ENCODE assay signal across 20 cellular contexts in the genomic region with DNA sequence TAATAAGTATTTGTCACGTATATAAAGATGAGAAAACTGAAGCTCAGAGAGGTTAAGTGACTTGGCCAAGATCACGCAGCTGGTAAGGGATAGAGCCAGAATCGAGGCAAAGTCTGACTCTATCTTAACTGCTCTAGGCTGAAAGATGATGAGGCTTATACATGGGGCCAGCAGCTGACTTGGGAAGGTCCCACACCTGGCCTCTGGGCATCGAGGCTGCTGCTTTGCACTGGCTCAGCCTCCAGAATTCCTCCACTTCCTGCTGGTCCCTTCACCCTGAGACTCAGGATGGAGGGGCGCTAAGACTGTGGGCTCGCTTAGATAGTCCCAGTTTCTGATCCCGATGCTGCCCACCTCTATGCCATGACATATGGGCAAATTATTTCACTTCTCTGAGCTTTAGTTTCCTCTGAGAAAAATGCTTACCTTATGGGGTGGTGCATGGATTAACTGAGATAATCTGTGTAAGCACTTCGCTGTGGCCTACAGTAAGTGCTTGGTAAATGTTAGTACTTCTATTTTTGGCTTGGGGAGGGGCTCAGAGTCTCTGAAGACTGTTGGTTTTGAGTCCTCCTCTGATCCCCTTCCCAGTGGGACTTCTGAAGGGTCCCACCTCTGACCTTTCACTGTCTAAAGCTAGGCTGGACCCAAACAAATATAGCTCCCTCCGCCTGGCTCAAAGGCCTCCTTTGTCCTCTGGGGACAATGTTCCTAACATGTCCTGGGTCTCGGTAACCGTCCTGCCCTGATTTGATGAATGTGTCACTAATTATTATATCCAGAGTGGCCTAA. TPM values are rescaled to one million over a fixed set of nuclear protein-coding genes. Genes with fewer than 3 reads are reported as not detected.
DNase-seq lines count a peak whose midpoint lies in the region; ATAC-seq and TF ChIP-seq lines count a peak whose summit lies in the region.
"Had no signal": no experiment of that assay in that cellular context is flagged by ENCODE, and none has a peak within 500 bp of the region (broad histone marks: within the 10 kb centered on the region; RNA-seq: fewer than 3 reads in every experiment).

No MANE protein-coding gene starts in this region.

- no peaks in the 10 kb centered on the region for H3K79me1 ChIP-seq in neuronal stem cell (ENCODE audit: low read depth, low read length)

- no peak overlapping the region for H3K4ac ChIP-seq in neuronal stem cell (ENCODE audit: low read length)

- no peaks in the 10 kb centered on the region for H3K9me3 ChIP-seq in T-helper 17 cell (ENCODE audit: control insufficient read depth, low read length, poor library complexity, severe bottlenecking)
- H3K9me3 ChIP-seq in neuronal stem cell (replicated peaks in 1 of 2; ENCODE audit: control insufficient read depth in 2 of 2, insufficient read depth in 1 of 2, low read depth in 1 of 2, low read length in 2 of 2), result no peaks in the 10 kb centered on the region
- no peaks in the 10 kb centered on the region for H3K9me3 ChIP-seq in sigmoid colon
- H3K9me3 ChIP-seq in testis, result no peaks in the 10 kb centered on the region
- H3K9me3 ChIP-seq: Caco-2 had no signal

- H3K9me3 Mint-ChIP-seq in endothelial cell (ENCODE audit: unreplicated experiment), result no peaks in the 10 kb centered on the region

- H3K23ac ChIP-seq in neuronal stem cell (ENCODE audit: low read depth, low read length, poor library complexity), result no peak overlapping the region

- DNase-seq in Right ventricle myocardium inferior (ENCODE audit: missing footprints) (no peak), cardiac septum (ENCODE audit: low spot score) (no peak), T-helper 17 cell (no peak), endothelial cell (ENCODE audit: low spot score) (no peak), neuronal stem cell (ENCODE audit: low spot score) (no peak), sigmoid colon (no peak), testis (no peak)
- DNase-seq: 8988T; CD4-positive, CD25-positive, alpha-beta regulatory T cell; DMS153; GF-D8; GOT3; KG1; MV-4-11; NCI-H1694 treated with DMSO at 0.1 percent for 48 hours; NCI-H510A; PC-3; RPMI8226 had no signal

- no peak overlapping the region for H3K9ac ChIP-seq in neuronal stem cell (ENCODE audit: low read depth, low read length, poor library complexity)

- H3K27me3 ChIP-seq in neuronal stem cell (ENCODE audit: control insufficient read depth in 3 of 3, insufficient read depth in 3 of 3, low read depth in 1 of 3, low read length in 3 of 3) (no peaks in the 10 kb centered on the region), sigmoid colon (no peaks in the 10 kb centered on the region), testis (no peaks in the 10 kb centered on the region)

- H3K18ac ChIP-seq in neuronal stem cell (ENCODE audit: low read length), result no peak overlapping the region

- H2BK5ac ChIP-seq in neuronal stem cell (ENCODE audit: low read length), result no peak overlapping the region

- H3K4me2 ChIP-seq in neuronal stem cell (ENCODE audit: insufficient read depth, low read length, poor library complexity, severe bottlenecking), result no peak overlapping the region

- no peaks in the 10 kb centered on the region for H3K36me3 Mint-ChIP-seq in T-helper 17 cell (ENCODE audit: low read depth)
- H3K36me3 Mint-ChIP-seq in endothelial cell (ENCODE audit: low read depth, unreplicated experiment), result no peaks in the 10 kb centered on the region
- H3K36me3 Mint-ChIP-seq: CD4-positive, CD25-positive, alpha-beta regulatory T cell had no signal

- H3K36me3 ChIP-seq in neuronal stem cell (replicated peaks in 1 of 2; ENCODE audit: control insufficient read depth in 2 of 2, insufficient read depth in 2 of 2, low read length in 2 of 2) (no peaks in the 10 kb centered on the region), sigmoid colon (no peaks in the 10 kb centered on the region), testis (ENCODE audit: low read depth, missing control alignments) (no peaks in the 10 kb centered on the region)

- H3K27me3 Mint-ChIP-seq in T-helper 17 cell (peaks cover 6% of the 10 kb centered on the region), endothelial cell (ENCODE audit: unreplicated experiment) (peaks cover 7% of the 10 kb centered on the region)
- H3K27me3 Mint-ChIP-seq: CD4-positive, CD25-positive, alpha-beta regulatory T cell had no signal

- TF ChIP-seq POLR2A in sigmoid colon (IDR thresholded peaks at IDR 0.05) (no peak), testis (IDR thresholded peaks at IDR 0.05) (no peak)

- H4K91ac ChIP-seq in neuronal stem cell (ENCODE audit: low read depth, low read length, poor library complexity), result no peak overlapping the region

- no peak for TF ChIP-seq EP300 in sigmoid colon (IDR thresholded peaks at IDR 0.05)

- ATAC-seq in Right ventricle myocardium inferior (peak; percentile 32), T-helper 17 cell (no peak), HG03342 (IDR thresholded peaks at IDR 0.05; ENCODE audit: unreplicated experiment) (no peak)
- ATAC-seq: PC-3 had no signal

- H2AK5ac ChIP-seq in neuronal stem cell (ENCODE audit: low read depth, low read length), result no peak overlapping the region

- H3K4me3 ChIP-seq in neuronal stem cell (ENCODE audit: low read length in 2 of 2), result no peak overlapping the region
- H3K4me3 ChIP-seq in sigmoid colon, result no peak overlapping the region
- H3K4me3 ChIP-seq in testis, result no peak overlapping the region

- peaks cover 25 to 44% of the 10 kb centered on the region in 2 donors for H3K4me1 ChIP-seq in neuronal stem cell (ENCODE audit: control insufficient read depth in 2 of 2, insufficient read depth in 1 of 2, low read depth in 1 of 2, low read length in 2 of 2)
- no peaks in the 10 kb centered on the region for H3K4me1 ChIP-seq in sigmoid colon
- no peaks in the 10 kb centered on the region for H3K4me1 ChIP-seq in testis

- peak overlapping the region; percentile 39 for H2AFZ ChIP-seq in neuronal stem cell (ENCODE audit: low read length)

- TF ChIP-seq CTCF in endothelial cell (IDR thresholded peaks at IDR 0.05; ENCODE audit: unreplicated experiment), result no peak
- no peak for TF ChIP-seq CTCF in sigmoid colon (IDR thresholded peaks at IDR 0.05)
- no peak for TF ChIP-seq CTCF in testis (IDR thresholded peaks at IDR 0.05)

- H2BK15ac ChIP-seq in neuronal stem cell (ENCODE audit: low read length), result no peak overlapping the region

- intact Hi-C loops in Right ventricle myocardium inferior (cut with DNase I), result loop anchor here (5.0 kb wide), 1 partner anchor 103 kb away; a partner anchor contains a TSS
- intact Hi-C loops in cardiac septum (cut with DNase I), result no loop called here
- intact Hi-C loops in sigmoid colon (cut with DNase I), result no loop called here
- intact Hi-C loops in testis (cut with DNase I; ENCODE audit: low total_unique reads), result no loop called here

- H3K4me3 Mint-ChIP-seq in T-helper 17 cell (no peak overlapping the region), endothelial cell (ENCODE audit: unreplicated experiment) (no peak overlapping the region)
- H3K4me3 Mint-ChIP-seq: CD4-positive, CD25-positive, alpha-beta regulatory T cell had no signal

- peak overlapping the region; percentile 41 for H3K27ac Mint-ChIP-seq in T-helper 17 cell
- H3K27ac Mint-ChIP-seq in endothelial cell (ENCODE audit: unreplicated experiment), result peak overlapping the region; percentile 14
- H3K27ac Mint-ChIP-seq: CD4-positive, CD25-positive, alpha-beta regulatory T cell had no signal

- H4K8ac ChIP-seq in neuronal stem cell (ENCODE audit: low read depth, low read length), result no peak overlapping the region

- no CpG with 5 or more reads among the region's 11 CpGs for WGBS in neuronal stem cell (ENCODE audit: extremely low coverage in 2 of 2, insufficient read length in 2 of 2, insufficient replicate concordance in 1 of 2), 2 donors
- WGBS in sigmoid colon, 2 donors, result 75 to 78% methylated on average over 11 of the region's 11 CpGs
- WGBS in testis, 2 donors, result 89 to 90% methylated on average over 10 to 11 of the region's 11 CpGs

- H3K27ac ChIP-seq in neuronal stem cell (replicated peaks; ENCODE audit: low read length), result no peak overlapping the region
- no peak overlapping the region for H3K27ac ChIP-seq in sigmoid colon
- H3K27ac ChIP-seq in testis, result no peak overlapping the region

- H3K14ac ChIP-seq in neuronal stem cell (ENCODE audit: low read length), result no peak overlapping the region

- no peak overlapping the region for H2BK120ac ChIP-seq in neuronal stem cell (ENCODE audit: low read depth, low read length)

- no peak overlapping the region for H2BK12ac ChIP-seq in neuronal stem cell (ENCODE audit: low read length)

- H3K4me1 Mint-ChIP-seq in T-helper 17 cell, result no peaks in the 10 kb centered on the region
- peaks cover 11% of the 10 kb centered on the region for H3K4me1 Mint-ChIP-seq in endothelial cell (ENCODE audit: unreplicated experiment)
- H3K4me1 Mint-ChIP-seq: CD4-positive, CD25-positive, alpha-beta regulatory T cell had no signal

RNA-seq across cellular contexts. Expression of a gene that starts 35.0 kb away (rescaled TPM):
- total RNA-seq in Right ventricle myocardium inferior (17.0 TPM), cardiac septum (22.7 TPM), T-helper 17 cell (not detected), endothelial cell (ENCODE audit: unreplicated experiment) (1.1 TPM), sigmoid colon (1 to 10 TPM in 2 of 4 donors, under 1 TPM in 2; 0.49 to 2.1 (median 1.2) TPM), testis (under 1 TPM; 0.24 to 0.25 TPM)
- polyA plus RNA-seq in neuronal stem cell (2013, experiment 1 of 2), result 0.49 TPM
- polyA plus RNA-seq in neuronal stem cell (2013, experiment 2 of 2), result 0.58 TPM
- polyA plus RNA-seq in sigmoid colon (under 1 TPM in 2 of 3 donors, not detected in 1; 0.44 to 0.60 TPM), testis (ENCODE audit: insufficient read depth, low read depth, low replicate concordance) (0.70 TPM)
- total RNA-seq: Caco-2; CD4-positive, CD25-positive, alpha-beta regulatory T cell had no signal
- polyA plus RNA-seq: CD4-positive, CD25-positive, alpha-beta regulatory T cell had no signal

RNA-seq across cellular contexts. Expression of a gene that starts 48.1 kb away (rescaled TPM):
- 0.65 TPM for total RNA-seq in Right ventricle myocardium inferior
- total RNA-seq in cardiac septum, result 0.38 TPM
- not detected for total RNA-seq in T-helper 17 cell
- total RNA-seq in endothelial cell (ENCODE audit: unreplicated experiment), result 3.8 TPM
- 2.6 TPM for polyA plus RNA-seq in neuronal stem cell (2013, experiment 1 of 2)
- polyA plus RNA-seq in neuronal stem cell (2013, experiment 2 of 2), result 2.5 TPM
- total RNA-seq in sigmoid colon, result 1 to 10 TPM; 1.4 to 3.3 (median 2.3) TPM
- under 1 TPM in 1 of 3 donors, not detected in 2; 0.63 TPM for polyA plus RNA-seq in sigmoid colon
- under 1 TPM; 0.79 to 0.93 TPM for total RNA-seq in testis
- 0.92 TPM for polyA plus RNA-seq in testis (ENCODE audit: insufficient read depth, low read depth, low replicate concordance)
- total RNA-seq: CD4-positive, CD25-positive, alpha-beta regulatory T cell had no signal
- polyA plus RNA-seq: CD4-positive, CD25-positive, alpha-beta regulatory T cell had no signal
